Comparison of ENCODE assay signal across 25 cellular contexts in the genomic region with DNA sequence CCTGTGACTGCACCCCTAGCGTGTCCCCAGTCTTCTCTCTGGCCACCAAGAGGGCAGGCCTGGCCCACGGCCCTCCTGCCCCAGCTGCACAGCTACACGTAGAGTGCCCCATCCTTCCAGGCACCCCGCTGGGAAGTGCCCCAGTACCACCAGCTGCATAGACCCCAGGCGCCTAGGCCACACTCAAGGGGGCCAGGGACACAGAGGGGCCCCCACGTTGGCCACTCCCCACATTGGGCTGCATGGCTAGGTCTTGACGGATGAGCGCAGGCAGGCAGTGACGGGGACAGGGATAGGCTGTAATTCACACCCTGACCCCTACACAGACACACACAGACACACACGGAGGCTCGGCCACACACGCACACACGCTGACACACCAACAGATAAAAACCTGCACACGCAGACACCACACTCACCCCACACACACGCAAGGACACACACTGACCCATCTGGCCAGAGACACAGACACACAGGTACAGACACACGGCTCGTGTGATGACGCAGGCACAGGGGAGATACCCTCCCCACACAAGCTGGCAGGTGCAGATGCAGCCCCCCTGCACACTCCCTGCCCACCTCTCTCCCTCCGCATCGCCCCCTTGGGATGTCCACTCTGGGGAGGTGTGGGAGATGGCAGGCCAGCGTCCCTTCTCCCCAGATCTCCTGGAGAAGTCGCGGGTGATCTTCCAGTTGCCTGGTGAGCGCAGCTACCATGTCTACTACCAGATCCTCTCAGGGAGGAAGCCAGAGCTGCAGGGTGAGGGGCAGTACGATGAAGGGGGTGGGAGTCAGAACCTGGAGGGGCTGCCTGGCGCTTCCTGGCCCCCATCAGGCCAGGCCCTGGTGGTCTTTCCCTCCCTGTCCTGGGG. TPM values are rescaled to one million over a fixed set of nuclear protein-coding genes. Genes with fewer than 3 reads are reported as not detected.
A peak's percentile ranks its signal among the peaks of the same experiment; 100 is the strongest.
DNase-seq lines count a peak whose midpoint lies in the region; ATAC-seq, FAIRE-seq and TF ChIP-seq lines count a peak whose summit lies in the region.
"Had no signal": no experiment of that assay in that cellular context is flagged by ENCODE, and none has a peak within 500 bp of the region (broad histone marks: within the 10 kb centered on the region; RNA-seq: fewer than 3 reads in every experiment).

No MANE protein-coding gene starts in this region.

- H3K9me3 ChIP-seq in A549 (no peaks in the 10 kb centered on the region), astrocyte (ENCODE audit: insufficient read depth, low read depth, low read length) (no peaks in the 10 kb centered on the region), left ventricle myocardium inferior (replicated peaks) (no peaks in the 10 kb centered on the region), osteoblast (ENCODE audit: low read depth, low read length) (no peaks in the 10 kb centered on the region)
- H3K9me3 ChIP-seq: BLaER1 had no signal

- FAIRE-seq in A549 (lab: Jason Lieb, UNC) (no peak), astrocyte (lab: Jason Lieb, UNC) (no peak)
- FAIRE-seq: A204.1, D721Med, endothelial cell of umbilical vein, islet of Langerhans, TTC549 had no signal

- H3K4me3 ChIP-seq in A549 (no peak overlapping the region), astrocyte (ENCODE audit: insufficient read depth, low read depth, low read length) (no peak overlapping the region), left ventricle myocardium inferior (peak overlapping the region; percentile 45), osteoblast (ENCODE audit: insufficient read depth, low read length) (no peak overlapping the region)
- H3K4me3 ChIP-seq: BLaER1, coronary artery had no signal

- H3K9ac ChIP-seq in astrocyte (ENCODE audit: low read length) = no peak overlapping the region
- H3K9ac ChIP-seq: BLaER1 had no signal

- H3K36me3 ChIP-seq in astrocyte (ENCODE audit: insufficient read depth, low read length) = no peaks in the 10 kb centered on the region
- peaks cover 34% of the 10 kb centered on the region for H3K36me3 ChIP-seq in left ventricle myocardium inferior
- no peaks in the 10 kb centered on the region for H3K36me3 ChIP-seq in osteoblast (ENCODE audit: insufficient read depth, low read length)

- TF ChIP-seq POLR2A in A549 (IDR thresholded peaks at IDR 0.05; ENCODE audit: low read length) = no peak

- H3K4me1 Mint-ChIP-seq in astrocyte (ENCODE audit: low read depth, unreplicated experiment) = peaks cover 2% of the 10 kb centered on the region

- ATAC-seq in A549 = peak; percentile 6 to 8; a peak in 4 of 6 replicates
- ATAC-seq in GM19463 (IDR thresholded peaks at IDR 0.05; ENCODE audit: unreplicated experiment) = no peak
- no peak for ATAC-seq in HG02840 (IDR thresholded peaks at IDR 0.05; ENCODE audit: low FRiP score, unreplicated experiment)
- ATAC-seq in HG03378 (IDR thresholded peaks at IDR 0.05; ENCODE audit: unreplicated experiment) = no peak
- ATAC-seq: activated naive CD4-positive, alpha-beta T cell treated with anti-CD3 and anti-CD28 coated beads, Interleukin-2, amount 50 U/mL, for 72 hours; naive thymus-derived CD8-positive, alpha-beta T cell had no signal

- TF ChIP-seq EP300 in A549 (IDR thresholded peaks at IDR 0.05) = no peak

- no peak overlapping the region for H3K27ac ChIP-seq in A549
- H3K27ac ChIP-seq in astrocyte (ENCODE audit: low read depth, low read length) = no peak overlapping the region
- H3K27ac ChIP-seq in left ventricle myocardium inferior (replicated peaks) = peak overlapping the region; percentile 93
- H3K27ac ChIP-seq in osteoblast (ENCODE audit: low read depth, low read length) = no peak overlapping the region
- H3K27ac ChIP-seq: BLaER1, coronary artery had no signal

- H3K27me3 ChIP-seq in astrocyte (ENCODE audit: insufficient read depth, low read length) = peaks cover 8% of the 10 kb centered on the region
- no peaks in the 10 kb centered on the region for H3K27me3 ChIP-seq in left ventricle myocardium inferior (ENCODE audit: low read depth)
- peaks cover 42% of the 10 kb centered on the region for H3K27me3 ChIP-seq in osteoblast (ENCODE audit: insufficient read depth, low read length)
- H3K27me3 ChIP-seq: BLaER1 had no signal

- H3K79me2 ChIP-seq in astrocyte (ENCODE audit: insufficient read depth, low read length) = no peaks in the 10 kb centered on the region
- H3K79me2 ChIP-seq in osteoblast (ENCODE audit: insufficient read depth, low read length) = no peaks in the 10 kb centered on the region

- TF ChIP-seq CTCF in A549 (IDR thresholded peaks at IDR 0.05) = no peak
- TF ChIP-seq CTCF in astrocyte (IDR thresholded peaks at IDR 0.05; ENCODE audit: insufficient read depth, low read depth, low read length) = no peak
- TF ChIP-seq CTCF in left ventricle myocardium inferior (IDR thresholded peaks at IDR 0.05; ENCODE audit: borderline replicate concordance) = no peak
- TF ChIP-seq CTCF in osteoblast (IDR thresholded peaks at IDR 0.05; ENCODE audit: extremely low read depth, low read depth, low read length) = no peak

- peaks cover 13% of the 10 kb centered on the region for H3K27me3 Mint-ChIP-seq in astrocyte (ENCODE audit: low read depth, unreplicated experiment)

- no peak for TF ChIP-seq RAD21 in A549 (conservative IDR thresholded peaks at IDR 0.05 in 1 of 2, IDR thresholded peaks at IDR 0.05 in 1 of 2)

- 80% methylated on average over 26 of the region's 26 CpGs for WGBS in A549 (ENCODE audit: missing lambda C conversion rate)

- POLR2A ChIA-PET in A549 (lab: Yijun Ruan, JAX) = no interaction called here

- H2AFZ ChIP-seq in astrocyte (ENCODE audit: low read depth, low read length) (no peak overlapping the region), osteoblast (ENCODE audit: low read length) (no peak overlapping the region)

- peaks cover 7% of the 10 kb centered on the region for H3K36me3 Mint-ChIP-seq in astrocyte (ENCODE audit: low read depth, unreplicated experiment)
- H3K36me3 Mint-ChIP-seq: activated naive CD4-positive, alpha-beta T cell treated with anti-CD3 and anti-CD28 coated beads, Interleukin-2, amount 50 U/mL, for 72 hours; naive thymus-derived CD8-positive, alpha-beta T cell had no signal

- no peaks in the 10 kb centered on the region for H4K20me1 ChIP-seq in astrocyte (ENCODE audit: insufficient read depth, low read length)
- H4K20me1 ChIP-seq in osteoblast (ENCODE audit: insufficient read depth, low read length) = no peaks in the 10 kb centered on the region
- H4K20me1 ChIP-seq: BLaER1 had no signal

- intact Hi-C loops in left ventricle myocardium inferior (cut with micrococcal nuclease) = no loop called here

- H3K4me1 ChIP-seq in A549 = 0 out of 3 replicates have a peak, but pooled peaks cover 6% of the 10 kb centered on the region
- no peaks in the 10 kb centered on the region for H3K4me1 ChIP-seq in astrocyte (ENCODE audit: insufficient read depth, low read length)
- H3K4me1 ChIP-seq in left ventricle myocardium inferior = peaks cover 96% of the 10 kb centered on the region
- H3K4me1 ChIP-seq in osteoblast (ENCODE audit: insufficient read depth, low read length) = no peaks in the 10 kb centered on the region

- DNase-seq in A549 (ENCODE audit: low read depth in 1 of 2, low spot score in 1 of 2) (no peak), astrocyte (ENCODE audit: low read depth) (no peak), left ventricle myocardium inferior (peak; percentile 15), osteoblast (ENCODE audit: insufficient read length, low spot score, missing footprints) (peak; percentile 42), pons (ENCODE audit: low spot score) (no peak)
- DNase-seq: activated CD4-positive, alpha-beta T cell treated with anti-CD3 and anti-CD28 coated beads for 1 hour; HCEC 1CT; hippocampal formation; mesendoderm; NCI-H1105 treated with DMSO at 0.1 percent for 48 hours; NCI-H524; SHP77; stimulated activated CD4-positive, alpha-beta T cell treated with anti-CD3 and anti-CD28 coated beads, Interleukin-4, amount 100 ng/mL, for 24 hours had no signal

- H3K9me3 Mint-ChIP-seq in astrocyte (ENCODE audit: unreplicated experiment) = no peaks in the 10 kb centered on the region
- H3K9me3 Mint-ChIP-seq: activated naive CD4-positive, alpha-beta T cell treated with anti-CD3 and anti-CD28 coated beads, Interleukin-2, amount 50 U/mL, for 72 hours; naive thymus-derived CD8-positive, alpha-beta T cell had no signal

- H3K4me3 Mint-ChIP-seq in astrocyte (ENCODE audit: unreplicated experiment) = no peak overlapping the region
- H3K4me3 Mint-ChIP-seq: naive thymus-derived CD8-positive, alpha-beta T cell had no signal

- H3K4me2 ChIP-seq in A549 = no peak overlapping the region
- H3K4me2 ChIP-seq in astrocyte (ENCODE audit: low read length) = no peak overlapping the region
- H3K4me2 ChIP-seq in osteoblast (ENCODE audit: insufficient read depth, low read length) = no peak overlapping the region
- H3K4me2 ChIP-seq: BLaER1 had no signal

- H3K27ac Mint-ChIP-seq in astrocyte (ENCODE audit: unreplicated experiment) = peak overlapping the region; percentile 67

- CTCF ChIA-PET in A549 (lab: Yijun Ruan, JAX) = interaction anchor here (0.5 to 2.9 kb wide), 4 partner anchors 9 to 680 kb away, joined by 3 to 10 read pairs (median 3); no protein-coding TSS in a partner anchor

TF ChIP-seq in A549, 52 proteins besides CTCF, POLR2A, EP300 and RAD21 (continues in another document):
- TF ChIP-seq CHD4 (IDR thresholded peaks at IDR 0.05; ENCODE audit: borderline replicate concordance) (no peak), CBX8 (IDR thresholded peaks at IDR 0.05) (no peak), FOSB (CRISPR knock-in tag; IDR thresholded peaks at IDR 0.05) (no peak), EHF (CRISPR knock-in tag; IDR thresholded peaks at IDR 0.05) (no peak), GATA3 (IDR thresholded peaks at IDR 0.05; ENCODE audit: borderline replicate concordance) (no peak), TFCP2L1 (CRISPR knock-in tag; IDR thresholded peaks at IDR 0.05) (no peak), ZNF302 (CRISPR knock-in tag; IDR thresholded peaks at IDR 0.05) (no peak), SREBF2 (IDR thresholded peaks at IDR 0.05) (no peak), JUN (IDR thresholded peaks at IDR 0.05) (no peak)

RNA-seq across cellular contexts. Expression of a gene that starts 30.0 kb away (rescaled TPM):
- polyA plus RNA-seq in A549 (2011; rRNA removed) (0.03 and 0.04 TPM in 2 replicates), A549 (2017; fragmentation: RNase III; extraction: RNeasy Plus Mini Kit Qiagen cat#74134 plus additional on column Dnase treatment) (0.09 to 0.23 TPM (median 0.12 TPM) in 3 replicates)
- 0.13 and 0.26 TPM in 2 replicates for polyA plus RNA-seq in A549 (2012; cell fraction: cytosol; rRNA removed)
- 0.49 and 0.82 TPM in 2 replicates for polyA plus RNA-seq in A549 (2012; cell fraction: nucleus; rRNA removed)
- 0.19 TPM in 1 of 2 replicates, not detected in the other for polyA minus RNA-seq in A549 (2011; rRNA and poly(A)+ RNA removed)
- total RNA-seq in astrocyte (0.05 and 0.11 TPM in 2 replicates), left ventricle myocardium inferior (253 TPM), osteoblast (0.29 and 0.36 TPM in 2 replicates)
- total RNA-seq: endothelial cell of umbilical vein had no signal

RNA-seq across cellular contexts. Expression of a gene that starts 30.1 kb away (rescaled TPM):
- 92.4 and 107 TPM in 2 replicates for polyA plus RNA-seq in A549 (2011; rRNA removed)
- 82.5 and 89.5 TPM in 2 replicates for polyA plus RNA-seq in A549 (2012; cell fraction: cytosol; rRNA removed)
- 139 and 178 TPM in 2 replicates for polyA plus RNA-seq in A549 (2012; cell fraction: nucleus; rRNA removed)
- polyA plus RNA-seq in A549 (2017; fragmentation: RNase III; extraction: RNeasy Plus Mini Kit Qiagen cat#74134 plus additional on column Dnase treatment) = 57.1 to 59.8 TPM (median 58.4 TPM) in 3 replicates
- 74.4 and 93.1 TPM in 2 replicates for polyA minus RNA-seq in A549 (2011; rRNA and poly(A)+ RNA removed)
- total RNA-seq in astrocyte = 44.6 and 46.4 TPM in 2 replicates
- total RNA-seq in left ventricle myocardium inferior = 17.2 TPM
- 54.6 and 58.3 TPM in 2 replicates for total RNA-seq in osteoblast

Comparison
In these comparisons a context has a peak if more than half of its experiments do, and no peak if none do; other contexts are left out.
1. ATAC-seq: peak in A549 (2 of 2); none in GM19463 (single experiment), HG02840 (single experiment) and HG03378 (single experiment).
2. DNase-seq: peak in left ventricle myocardium inferior (single experiment) and osteoblast (single experiment); none in A549 (0 of 2), astrocyte (single experiment) and pons (single experiment).
3. RNA of a gene that starts 30.0 kb away (total RNA-seq): 253 TPM in left ventricle myocardium inferior (single experiment); 0.29 to 0.36 TPM in osteoblast and 0.05 to 0.11 TPM in astrocyte; every median in the first group is over 100 times any median in the second.